In genomic region chr19:35775046-35775297, GRCh38 we compare ENCODE assay signal across 6 cellular contexts. TPM values are rescaled to one million over a fixed set of nuclear protein-coding genes. Genes with fewer than 3 reads are reported as not detected.
DNase-seq lines count a peak whose midpoint lies in the region; ATAC-seq and TF ChIP-seq lines count a peak whose summit lies in the region.

No MANE protein-coding gene starts in this region.

- CTCF ChIA-PET in activated B cell treated with CpG ODN at 0.5 μM for 24 hours (lab: Charles Lee): no interaction called here

- peaks cover 4% of the 10 kb centered on the region for H3K36me3 Mint-ChIP-seq in CD4-positive, CD25-positive, alpha-beta regulatory T cell
- H3K36me3 Mint-ChIP-seq in activated B cell treated with CpG ODN at 0.5 μM for 24 hours (ENCODE audit: low read depth) (no peaks in the 10 kb centered on the region), memory B cell (peaks cover 2% of the 10 kb centered on the region)

- H3K4me3 ChIP-seq in CD4-positive, CD25-positive, alpha-beta regulatory T cell (ENCODE audit: low read depth, low read length): peak overlapping the region; percentile 69

- no peaks in the 10 kb centered on the region for H3K27me3 Mint-ChIP-seq in CD4-positive, CD25-positive, alpha-beta regulatory T cell
- H3K27me3 Mint-ChIP-seq in activated B cell treated with CpG ODN at 0.5 μM for 24 hours (no peaks in the 10 kb centered on the region), memory B cell (no peaks in the 10 kb centered on the region)

- H3K4me1 Mint-ChIP-seq in CD4-positive, CD25-positive, alpha-beta regulatory T cell: peaks cover 4 to 28% (median 9%) of the 10 kb centered on the region in 4 donors
- H3K4me1 Mint-ChIP-seq in activated B cell treated with CpG ODN at 0.5 μM for 24 hours (peaks cover 9% of the 10 kb centered on the region), memory B cell (peaks cover 11% of the 10 kb centered on the region)

- ATAC-seq in CD4-positive, CD25-positive, alpha-beta regulatory T cell (ENCODE audit: low read depth in 2 of 2): no peak
- ATAC-seq in activated B cell treated with CpG ODN at 0.5 μM for 24 hours (ENCODE audit: low read depth): no peak
- no peak for ATAC-seq in memory B cell (ENCODE audit: low read depth)
- ATAC-seq in GM19023 (IDR thresholded peaks at IDR 0.05; ENCODE audit: unreplicated experiment): no peak

- peak overlapping the region in 2 of 3 donors; percentile 73 to 87 for H3K27ac Mint-ChIP-seq in CD4-positive, CD25-positive, alpha-beta regulatory T cell
- H3K27ac Mint-ChIP-seq in activated B cell treated with CpG ODN at 0.5 μM for 24 hours: no peak overlapping the region
- H3K27ac Mint-ChIP-seq in memory B cell: no peak overlapping the region

- H3K36me3 ChIP-seq in CD4-positive, CD25-positive, alpha-beta regulatory T cell (ENCODE audit: control insufficient read depth, insufficient read depth, low read length): no peaks in the 10 kb centered on the region

- peak overlapping the region; percentile 86 to 94 (median 90) for H3K4me3 Mint-ChIP-seq in CD4-positive, CD25-positive, alpha-beta regulatory T cell
- H3K4me3 Mint-ChIP-seq in activated B cell treated with CpG ODN at 0.5 μM for 24 hours (peak overlapping the region; percentile 79), memory B cell (peak overlapping the region; percentile 82)

- POLR2A ChIA-PET in activated B cell treated with CpG ODN at 0.5 μM for 24 hours (lab: Charles Lee): interaction anchor here (0.6 kb wide), 1 partner anchor 254 kb away, joined by 4 read pairs; no protein-coding TSS in a partner anchor

- intact Hi-C loops in activated B cell treated with CpG ODN at 0.5 μM for 24 hours (cut with micrococcal nuclease): loop anchor here (1.0 to 5.0 kb wide), 7 partner anchors 17 to 156 kb away; partner anchors contain the start of genes APLP1, COX6B1, LIN37 and PROSER3

- no peak for DNase-seq in CD4-positive, CD25-positive, alpha-beta regulatory T cell
- no peak for DNase-seq in activated B cell treated with CpG ODN at 0.5 μM for 24 hours
- DNase-seq in memory B cell (ENCODE audit: low spot score in 2 of 2): no peak
- no peak for DNase-seq in OCI-M1 (lab: John Stamatoyannopoulos, UW)
- DNase-seq in GM19238 (ENCODE audit: insufficient read length, low spot score): no peak

- TF ChIP-seq CTCF in activated B cell treated with CpG ODN at 0.5 μM for 24 hours (IDR thresholded peaks at IDR 0.05): no peak

- peaks cover 17% of the 10 kb centered on the region for H3K4me1 ChIP-seq in CD4-positive, CD25-positive, alpha-beta regulatory T cell (ENCODE audit: control insufficient read depth, insufficient read depth, low read length, poor library complexity, severe bottlenecking)

- no peaks in the 10 kb centered on the region for H3K9me3 Mint-ChIP-seq in CD4-positive, CD25-positive, alpha-beta regulatory T cell
- H3K9me3 Mint-ChIP-seq in activated B cell treated with CpG ODN at 0.5 μM for 24 hours (no peaks in the 10 kb centered on the region), memory B cell (no peaks in the 10 kb centered on the region)

- no peaks in the 10 kb centered on the region for H3K27me3 ChIP-seq in CD4-positive, CD25-positive, alpha-beta regulatory T cell (ENCODE audit: control insufficient read depth, insufficient read depth, low read length)

- H3K27ac ChIP-seq in CD4-positive, CD25-positive, alpha-beta regulatory T cell (ENCODE audit: insufficient read depth, low read length, poor library complexity, severe bottlenecking): no peak overlapping the region

- H3K9me3 ChIP-seq in CD4-positive, CD25-positive, alpha-beta regulatory T cell (ENCODE audit: control insufficient read depth in 2 of 2, low read length in 2 of 2): no peaks in the 10 kb centered on the region

RNA-seq across cellular contexts. Expression of gene ARHGAP33, which starts 0.4 kb away (rescaled TPM):
- 46.7 TPM for total RNA-seq in CD4-positive, CD25-positive, alpha-beta regulatory T cell
- polyA plus RNA-seq in CD4-positive, CD25-positive, alpha-beta regulatory T cell: under 1 TPM in 1 of 4 donors, not detected in 3; 0.40 TPM
- total RNA-seq in activated B cell treated with CpG ODN at 0.5 μM for 24 hours: 9.3 and 15.0 TPM in 2 replicates

RNA-seq across cellular contexts. Expression of gene PROSER3, which starts 17.0 kb away (rescaled TPM):
- 39.5 TPM for total RNA-seq in CD4-positive, CD25-positive, alpha-beta regulatory T cell
- polyA plus RNA-seq in CD4-positive, CD25-positive, alpha-beta regulatory T cell: 1 to 10 TPM; 4.3 to 6.4 (median 5.0) TPM
- total RNA-seq in activated B cell treated with CpG ODN at 0.5 μM for 24 hours: 43.7 and 60.5 TPM in 2 replicates

RNA-seq across cellular contexts. Expression of gene HSPB6, which starts 18.1 kb away (rescaled TPM):
- total RNA-seq in CD4-positive, CD25-positive, alpha-beta regulatory T cell: not detected
- polyA plus RNA-seq in CD4-positive, CD25-positive, alpha-beta regulatory T cell: not detected
- total RNA-seq in activated B cell treated with CpG ODN at 0.5 μM for 24 hours: not detected in 2 replicates

RNA-seq across cellular contexts. Expression of gene LIN37, which starts 26.6 kb away (rescaled TPM):
- 11.7 TPM for total RNA-seq in CD4-positive, CD25-positive, alpha-beta regulatory T cell
- 10 to 100 TPM in 3 of 4 donors, 1 to 10 TPM in 1; 9.9 to 16.5 (median 11.8) TPM for polyA plus RNA-seq in CD4-positive, CD25-positive, alpha-beta regulatory T cell
- total RNA-seq in activated B cell treated with CpG ODN at 0.5 μM for 24 hours: 12.2 and 14.3 TPM in 2 replicates

RNA-seq across cellular contexts. Expression of gene PSENEN, which starts 29.5 kb away (rescaled TPM):
- total RNA-seq in CD4-positive, CD25-positive, alpha-beta regulatory T cell: 21.1 TPM
- 10 to 100 TPM; 66.1 to 99.6 (median 72.9) TPM for polyA plus RNA-seq in CD4-positive, CD25-positive, alpha-beta regulatory T cell
- total RNA-seq in activated B cell treated with CpG ODN at 0.5 μM for 24 hours: 45.0 and 45.6 TPM in 2 replicates

Comparison
In these comparisons a context has a peak if more than half of its experiments do, and no peak if none do; other contexts are left out.
1. H3K27ac Mint-ChIP-seq: peak in CD4-positive, CD25-positive, alpha-beta regulatory T cell (2 of 3); none in activated B cell treated with CpG ODN at 0.5 μM for 24 hours (single experiment) and memory B cell (single experiment).
2. Peak in every context shown above with its lines, with median percentiles within 50 percentile points of each other: H3K4me3 Mint-ChIP-seq.